13 cellular contexts compared by ENCODE assay signal in the genomic region with DNA sequence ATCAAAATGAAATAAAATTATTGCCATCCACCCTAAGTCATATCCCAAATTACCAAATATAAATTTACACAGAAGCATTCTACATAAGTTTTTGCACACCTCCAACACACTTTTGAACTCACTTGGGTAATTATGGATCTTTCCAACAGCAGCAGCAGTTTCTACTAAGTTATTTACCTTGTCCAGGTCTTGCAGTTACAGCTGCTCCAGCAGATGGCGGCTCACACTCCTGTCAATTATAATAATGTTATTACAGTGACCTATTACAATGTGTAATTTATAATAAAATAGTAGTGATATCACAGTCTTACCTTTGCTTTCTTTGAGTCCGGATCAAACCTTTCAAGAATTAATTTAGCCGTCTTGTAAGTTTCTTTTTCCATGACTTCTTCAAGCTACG. TPM values are rescaled to one million over a fixed set of nuclear protein-coding genes. Genes with fewer than 3 reads are reported as not detected.
DNase-seq lines count a peak whose midpoint lies in the region; ATAC-seq and TF ChIP-seq lines count a peak whose summit lies in the region.
"Had no signal": no experiment of that assay in that cellular context is flagged by ENCODE, and none has a peak within 500 bp of the region (broad histone marks: within the 10 kb centered on the region; RNA-seq: fewer than 3 reads in every experiment).

No MANE protein-coding gene starts in this region.

- no peak for ATAC-seq in HG02973 (IDR thresholded peaks at IDR 0.05; ENCODE audit: unreplicated experiment)
- ATAC-seq: activated CD4-positive, alpha-beta T cell treated with anti-CD3 and anti-CD28 coated beads for 36 hours had no signal

- POLR2A ChIA-PET in HEK293T (lab: Yijun Ruan, JAX): no interaction called here

- intact Hi-C loops in cardiac septum (cut with DNase I): no loop called here

- DNase-seq in D341Med (ENCODE audit: low spot score): peak; percentile 27
- no peak for DNase-seq in HEK293T (ENCODE audit: extremely low spot score)
- peak; percentile 14 for DNase-seq in RPMI8226
- DNase-seq in iPS-NIHi11 (ENCODE audit: low spot score): peak; percentile 17
- no peak for DNase-seq in GM13976 (ENCODE audit: low spot score)
- no peak for DNase-seq in cardiac septum (ENCODE audit: low spot score)
- DNase-seq: activated CD4-positive, alpha-beta T cell treated with anti-CD3 and anti-CD28 coated beads for 36 hours; aorta; DMS79 treated with DMSO at 0.1 percent for 48 hours; NCI-H510A; stimulated activated CD4-positive, alpha-beta T cell treated with anti-CD3 and anti-CD28 coated beads, Interleukin-12 subunit alpha, Interleukin-12 subunit beta, amount 100 ng/mL, for 4 hours; tibial artery had no signal

- CTCF ChIA-PET in HEK293T (lab: Yijun Ruan, JAX): no interaction called here

- no peak for TF ChIP-seq CTCF in GM13976 (IDR thresholded peaks at IDR 0.05; ENCODE audit: borderline replicate concordance, control extremely low read depth, extremely low read depth, insufficient read depth, missing control alignments)

- in situ Hi-C loops in GM13976 (cut with MboI; ENCODE audit: low sequenced_read_pairs, unreplicated experiment): no loop called here

TF ChIP-seq in HEK293T, 16 proteins besides CTCF, POLR2A, EP300 and RAD21:
- TF ChIP-seq, protein P1, sequence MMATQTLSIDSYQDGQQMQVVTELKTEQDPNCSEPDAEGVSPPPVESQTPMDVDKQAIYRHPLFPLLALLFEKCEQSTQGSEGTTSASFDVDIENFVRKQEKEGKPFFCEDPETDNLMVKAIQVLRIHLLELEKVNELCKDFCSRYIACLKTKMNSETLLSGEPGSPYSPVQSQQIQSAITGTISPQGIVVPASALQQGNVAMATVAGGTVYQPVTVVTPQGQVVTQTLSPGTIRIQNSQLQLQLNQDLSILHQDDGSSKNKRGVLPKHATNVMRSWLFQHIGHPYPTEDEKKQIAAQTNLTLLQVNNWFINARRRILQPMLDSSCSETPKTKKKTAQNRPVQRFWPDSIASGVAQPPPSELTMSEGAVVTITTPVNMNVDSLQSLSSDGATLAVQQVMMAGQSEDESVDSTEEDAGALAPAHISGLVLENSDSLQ (IDR thresholded peaks at IDR 0.05): peak; percentile 55
- TF ChIP-seq ZNF384 (IDR thresholded peaks at IDR 0.05): no peak

RNA-seq across cellular contexts. Expression of a gene that starts 37.9 kb away (rescaled TPM):
- total RNA-seq in cardiac septum: 44.0 TPM

Comparison
In these comparisons a context has a peak if more than half of its experiments do, and no peak if none do; other contexts are left out.
1. DNase-seq: peak in D341Med (single experiment), RPMI8226 (single experiment) and iPS-NIHi11 (single experiment); none in HEK293T (single experiment), GM13976 (single experiment) and cardiac septum (single experiment).